8 cellular contexts compared by ENCODE assay signal in the genomic region with DNA sequence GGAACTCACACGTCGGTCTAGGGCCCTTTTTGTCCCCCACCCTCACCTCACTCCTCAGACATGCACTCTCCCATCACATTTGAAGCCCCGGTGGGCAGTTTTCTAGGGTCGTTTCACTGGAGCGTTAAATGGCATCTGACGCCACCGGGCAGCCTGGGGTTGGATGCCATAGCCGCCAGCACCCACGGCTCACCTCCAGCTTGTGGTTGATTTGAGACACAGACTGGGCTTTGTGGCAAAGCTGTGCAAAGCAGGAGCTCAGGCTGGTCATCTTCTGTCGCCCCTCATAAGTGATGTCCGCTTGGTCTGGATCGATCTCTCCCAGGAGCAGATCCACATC. TPM values are rescaled to one million over a fixed set of nuclear protein-coding genes. Genes with fewer than 3 reads are reported as not detected.
DNase-seq lines count a peak whose midpoint lies in the region; ATAC-seq, FAIRE-seq and TF ChIP-seq lines count a peak whose summit lies in the region.

No MANE protein-coding gene starts in this region.

- peak overlapping the region; percentile 83 for H3K4me2 ChIP-seq in astrocyte (ENCODE audit: low read length)

- H3K9me3 Mint-ChIP-seq in astrocyte (ENCODE audit: unreplicated experiment): peaks cover 5% of the 10 kb centered on the region

- peak; percentile 54 for DNase-seq in KG1 (lab: John Stamatoyannopoulos, UW)
- DNase-seq in astrocyte (ENCODE audit: low read depth): no peak
- no peak for DNase-seq in DMS114 treated with DMSO at 0.1 percent for 48 hours (lab: John Stamatoyannopoulos, UW; ENCODE audit: unreplicated experiment)
- DNase-seq in NCI-H1092 treated with DMSO at 0.1 percent for 48 hours (lab: John Stamatoyannopoulos, UW): no peak

- peak overlapping the region; percentile 96 for H3K4me3 Mint-ChIP-seq in astrocyte (ENCODE audit: unreplicated experiment)

- FAIRE-seq in astrocyte (lab: Jason Lieb, UNC): no peak

- H3K4me3 ChIP-seq in astrocyte (ENCODE audit: insufficient read depth, low read depth, low read length) (peak overlapping the region; percentile 96), subcutaneous abdominal adipose tissue (ENCODE audit: low read depth in 1 of 5, low read length in 5 of 5) (peak overlapping the region; percentile 77 to 98 (median 93))

- H2AFZ ChIP-seq in astrocyte (ENCODE audit: low read depth, low read length): peak overlapping the region; percentile 93

- peaks cover 15% of the 10 kb centered on the region for H3K4me1 Mint-ChIP-seq in astrocyte (ENCODE audit: low read depth, unreplicated experiment)

- peaks cover 6% of the 10 kb centered on the region for H3K4me1 ChIP-seq in astrocyte (ENCODE audit: insufficient read depth, low read length)
- peaks cover 0 to 32% (median 26%) of the 10 kb centered on the region in 5 donors for H3K4me1 ChIP-seq in subcutaneous abdominal adipose tissue (ENCODE audit: control insufficient read depth in 5 of 5, insufficient read depth in 5 of 5, low read length in 5 of 5)

- H3K36me3 ChIP-seq in astrocyte (ENCODE audit: insufficient read depth, low read length) (no peaks in the 10 kb centered on the region), subcutaneous abdominal adipose tissue (ENCODE audit: control insufficient read depth in 5 of 5, insufficient read depth in 5 of 5, low read length in 5 of 5) (peaks cover 0 to 5% (median 0%) of the 10 kb centered on the region in 5 donors)

- H3K27ac ChIP-seq in astrocyte (ENCODE audit: low read depth, low read length) (peak overlapping the region; percentile 88), layer of hippocampus (ENCODE audit: low read depth, low read length) (peak overlapping the region; percentile 2), subcutaneous abdominal adipose tissue (ENCODE audit: low read depth, low read length) (peak overlapping the region; percentile 86)

- H4K20me1 ChIP-seq in astrocyte (ENCODE audit: insufficient read depth, low read length): peaks cover 38% of the 10 kb centered on the region

- no peaks in the 10 kb centered on the region for H3K27me3 Mint-ChIP-seq in astrocyte (ENCODE audit: low read depth, unreplicated experiment)

- peak overlapping the region; percentile 95 for H3K9ac ChIP-seq in astrocyte (ENCODE audit: low read length)
- H3K9ac ChIP-seq in subcutaneous abdominal adipose tissue (ENCODE audit: low read length in 5 of 5): peak overlapping the region; percentile 83 to 97 (median 91)

- H3K9me3 ChIP-seq in astrocyte (ENCODE audit: insufficient read depth, low read depth, low read length): no peaks in the 10 kb centered on the region
- no peaks in the 10 kb centered on the region for H3K9me3 ChIP-seq in subcutaneous abdominal adipose tissue (ENCODE audit: control insufficient read depth in 5 of 5, low read length in 5 of 5)

- no peak for TF ChIP-seq CTCF in astrocyte (IDR thresholded peaks at IDR 0.05; ENCODE audit: insufficient read depth, low read depth, low read length)

- ATAC-seq in GM18502 (IDR thresholded peaks at IDR 0.05; ENCODE audit: poor library complexity, unreplicated experiment) (peak; percentile 23), GM21737 (IDR thresholded peaks at IDR 0.05; ENCODE audit: unreplicated experiment) (peak; percentile 16)

- H3K27ac Mint-ChIP-seq in astrocyte (ENCODE audit: unreplicated experiment): peak overlapping the region; percentile 98

- peaks cover 16% of the 10 kb centered on the region for H3K36me3 Mint-ChIP-seq in astrocyte (ENCODE audit: low read depth, unreplicated experiment)

- peaks cover 56% of the 10 kb centered on the region for H3K79me2 ChIP-seq in astrocyte (ENCODE audit: insufficient read depth, low read length)

- H3K27me3 ChIP-seq in astrocyte (ENCODE audit: insufficient read depth, low read length) (no peaks in the 10 kb centered on the region), layer of hippocampus (ENCODE audit: control insufficient read depth, insufficient read depth, low read length) (no peaks in the 10 kb centered on the region), subcutaneous abdominal adipose tissue (ENCODE audit: control insufficient read depth in 5 of 5, insufficient read depth in 4 of 5, low read length in 5 of 5) (no peaks in the 10 kb centered on the region)

RNA-seq across cellular contexts. Expression of gene GOPC, which starts 0.5 kb away (rescaled TPM):
- 45.0 and 48.7 TPM in 2 replicates for total RNA-seq in astrocyte

Comparison
In these comparisons a context has a peak if more than half of its experiments do, and no peak if none do; other contexts are left out.
1. H3K27ac ChIP-seq: peak in every context shown above with its lines; median percentile 88 in astrocyte; 86 in subcutaneous abdominal adipose tissue; 2 in layer of hippocampus.